8 cellular contexts compared by ENCODE assay signal in genomic region chr14:54488646-54489317, GRCh38. TPM values are rescaled to one million over a fixed set of nuclear protein-coding genes. Genes with fewer than 3 reads are reported as not detected.
A peak's percentile ranks its signal among the peaks of the same experiment; 100 is the strongest.
DNase-seq lines count a peak whose midpoint lies in the region; ATAC-seq and TF ChIP-seq lines count a peak whose summit lies in the region.

Gene GMFB, minus strand, starts transcription at chr14:54488980. Its CDS starts 53 bp downstream, at chr14:54488927.

- ATAC-seq in GM21515 (IDR thresholded peaks at IDR 0.05; ENCODE audit: unreplicated experiment): peak; percentile 83

- TF ChIP-seq CTCF in OCI-LY1 (IDR thresholded peaks at IDR 0.05; ENCODE audit: low read length): peak; percentile 12; the same call in 1 of the 2 replicates
- peak; percentile 30 for TF ChIP-seq CTCF in endothelial cell (IDR thresholded peaks at IDR 0.05; ENCODE audit: unreplicated experiment)

- H3K9me3 ChIP-seq in OCI-LY1 (ENCODE audit: low read length): no peaks in the 10 kb centered on the region

- H3K4me1 Mint-ChIP-seq in endothelial cell (ENCODE audit: unreplicated experiment): peaks cover 40% of the 10 kb centered on the region

- H3K9me3 Mint-ChIP-seq in endothelial cell (ENCODE audit: unreplicated experiment): no peaks in the 10 kb centered on the region

- H3K27ac ChIP-seq in OCI-LY1 (ENCODE audit: low read depth, low read length, poor library complexity, severe bottlenecking): peak within 1 kb of the TSS; percentile 19

- H3F3A ChIP-seq in OCI-LY1 (ENCODE audit: insufficient read depth, low read length): no peaks in the 10 kb centered on the region

- H3K36me3 ChIP-seq in OCI-LY1 (ENCODE audit: insufficient read depth, low read length): no peaks in the 10 kb centered on the region

- no peaks in the 10 kb centered on the region for H4K20me1 ChIP-seq in OCI-LY1 (ENCODE audit: insufficient read depth, low read length)

- DNase-seq in DMS 273 treated with DMSO at 0.1 percent for 48 hours (lab: John Stamatoyannopoulos, UW) (peak; percentile 83), HuH-7 (ENCODE audit: low spot score) (peak; percentile 77), endothelial cell (ENCODE audit: low spot score) (peak; percentile 88), middle frontal gyrus (ENCODE audit: extremely low spot score, low spot score) (peak; percentile 64)
- DNase-seq in activated CD8-positive, alpha-beta memory T cell treated with anti-CD3 and anti-CD28 coated beads, Interleukin-2, amount 50 U/mL, for 4 hours: peak; percentile 85
- peak; percentile 78 to 81 for DNase-seq in stimulated activated CD8-positive, alpha-beta memory T cell treated with anti-CD3 and anti-CD28 coated beads, Interleukin-2, amount 100 ng/mL, for 48 hours (ENCODE audit: low read depth in 2 of 2)

- peaks cover 22% of the 10 kb centered on the region for H3K36me3 Mint-ChIP-seq in endothelial cell (ENCODE audit: low read depth, unreplicated experiment)

- peak within 1 kb of the TSS; percentile 96 for H3K9ac ChIP-seq in OCI-LY1 (ENCODE audit: low read length)

- H2AFZ ChIP-seq in OCI-LY1 (ENCODE audit: low read length): peak within 1 kb of the TSS; percentile 88

- no peaks in the 10 kb centered on the region for H3K27me3 ChIP-seq in OCI-LY1 (ENCODE audit: insufficient read depth, low read length)

- H3K79me2 ChIP-seq in OCI-LY1 (ENCODE audit: insufficient read depth, low read length): peaks cover 43% of the 10 kb centered on the region

- peak within 1 kb of the TSS; percentile 95 for H3K4me3 ChIP-seq in OCI-LY1 (ENCODE audit: low read depth, low read length, poor library complexity, severe bottlenecking)

- peak within 1 kb of the TSS; percentile 96 for H3K27ac Mint-ChIP-seq in endothelial cell (ENCODE audit: unreplicated experiment)

- peaks cover 38% of the 10 kb centered on the region for H3K4me1 ChIP-seq in OCI-LY1 (ENCODE audit: insufficient read depth, low read length, severe bottlenecking)

- H3K4me2 ChIP-seq in OCI-LY1 (ENCODE audit: low read length): peak within 1 kb of the TSS; percentile 86

- H3K4me3 Mint-ChIP-seq in endothelial cell (ENCODE audit: unreplicated experiment): peak within 1 kb of the TSS; percentile 97

- peaks cover 9% of the 10 kb centered on the region for H3K27me3 Mint-ChIP-seq in endothelial cell (ENCODE audit: unreplicated experiment)

- H3K9me2 ChIP-seq in OCI-LY1 (ENCODE audit: low read depth, low read length): no peaks in the 10 kb centered on the region

RNA-seq across cellular contexts. Expression of gene GMFB, which starts in this region (rescaled TPM):
- total RNA-seq in endothelial cell (ENCODE audit: unreplicated experiment): 86.2 TPM

Comparison
In these comparisons a context has a peak if more than half of its experiments do, and no peak if none do; other contexts are left out.
1. Peak in every context shown above with its lines: DNase-seq, ATAC-seq, H3K4me3 ChIP-seq and H3K27ac ChIP-seq.